Comparison of ENCODE assay signal across 9 cellular contexts in genomic region chr13:51895906-51896888, GRCh38. TPM values are rescaled to one million over a fixed set of nuclear protein-coding genes. Genes with fewer than 3 reads are reported as not detected.
DNase-seq lines count a peak whose midpoint lies in the region; ATAC-seq, FAIRE-seq and TF ChIP-seq lines count a peak whose summit lies in the region.
"Had no signal": no experiment of that assay in that cellular context is flagged by ENCODE, and none has a peak within 500 bp of the region (broad histone marks: within the 10 kb centered on the region; RNA-seq: fewer than 3 reads in every experiment).

No MANE protein-coding gene starts in this region.

- H3K79me2 ChIP-seq in H1 (ENCODE audit: control insufficient read depth in 1 of 2, insufficient read depth in 2 of 2, low read length in 2 of 2) = no peaks in the 10 kb centered on the region

- no peaks in the 10 kb centered on the region for H3K79me1 ChIP-seq in H1 (ENCODE audit: low read depth, low read length)

- no peak overlapping the region for H2BK20ac ChIP-seq in H1 (ENCODE audit: low read length)

- H3K27me3 ChIP-seq in H1 (replicated peaks in 1 of 4; ENCODE audit: control insufficient read depth in 3 of 4, extremely low read depth in 1 of 4, insufficient read depth in 3 of 4, low read length in 3 of 4) (no peaks in the 10 kb centered on the region), testis (no peaks in the 10 kb centered on the region)

- CTCF ChIA-PET in H1 (lab: Charles Lee; ENCODE audit: partially characterized antibody) = interaction anchor here (0.7 to 7.8 kb wide), 37 partner anchors 9 to 306 kb away, joined by 3 to 78 read pairs (median 6); partner anchors contain the start of gene NEK5

- H3K4me1 ChIP-seq in H1 (replicated peaks in 1 of 4; ENCODE audit: control insufficient read depth in 3 of 4, insufficient read depth in 4 of 4, low read length in 3 of 4) = 0 out of 7 replicates have a peak, but pooled peaks cover 0 to 4% (median 0%) of the 10 kb centered on the region in 4 experiments
- H3K4me1 ChIP-seq in testis = no peaks in the 10 kb centered on the region

- TF ChIP-seq EP300 in H1 (IDR thresholded peaks at IDR 0.05; ENCODE audit: borderline replicate concordance in 1 of 2, low read depth in 2 of 2, low read length in 2 of 2) = no peak

- H2BK120ac ChIP-seq in H1 (replicated peaks; ENCODE audit: low read depth, low read length) = no peak overlapping the region

- H3K9ac ChIP-seq in H1 (replicated peaks in 1 of 4; ENCODE audit: extremely low read depth in 1 of 4, low read depth in 3 of 4, low read length in 3 of 4) = no peak overlapping the region

- 69% methylated on average over 9 of the region's 9 CpGs; no CpG with 5 or more reads in 1 of the 2 experiments for WGBS in H1 (ENCODE audit: extremely low coverage in 1 of 2, insufficient coverage in 1 of 2, insufficient read length in 1 of 2, insufficient replicate concordance in 2 of 2, low coverage in 1 of 2, low lambda C conversion rate in 2 of 2, missing lambda C conversion rate in 1 of 2), 2 experiments
- WGBS in testis, 2 donors = 62 to 76% methylated on average over 7 to 9 of the region's 9 CpGs

- peaks cover 7% of the 10 kb centered on the region for H3K27me3 Mint-ChIP-seq in memory B cell

- no peak overlapping the region for H3K4me2 ChIP-seq in H1 (ENCODE audit: insufficient read depth in 1 of 2, low read depth in 2 of 2, low read length in 2 of 2)

- no peaks in the 10 kb centered on the region for H4K20me1 ChIP-seq in H1 (replicated peaks in 1 of 2; ENCODE audit: control insufficient read depth in 1 of 2, insufficient read depth in 2 of 2, low read length in 2 of 2)

- no peak overlapping the region for H3K27ac Mint-ChIP-seq in memory B cell
- H3K27ac Mint-ChIP-seq: activated naive CD8-positive, alpha-beta T cell had no signal

- H2AFZ ChIP-seq in H1 (ENCODE audit: low read length) = no peak overlapping the region

- no peaks in the 10 kb centered on the region for H3K36me3 Mint-ChIP-seq in memory B cell
- H3K36me3 Mint-ChIP-seq: activated naive CD8-positive, alpha-beta T cell had no signal

- H3K9me3 ChIP-seq in H1 (ENCODE audit: insufficient read depth in 2 of 2, low read depth in 1 of 2, low read length in 1 of 2) (no peaks in the 10 kb centered on the region), testis (no peaks in the 10 kb centered on the region)

- H2BK15ac ChIP-seq in H1 (ENCODE audit: low read length) = no peak overlapping the region

- intact Hi-C loops in testis (cut with DNase I; ENCODE audit: low total_unique reads) = no loop called here

- no peak overlapping the region for H4K5ac ChIP-seq in H1 (ENCODE audit: insufficient read length, low read depth, low read length)

- H3K4me3 Mint-ChIP-seq in memory B cell = no peak overlapping the region
- H3K4me3 Mint-ChIP-seq: activated naive CD8-positive, alpha-beta T cell had no signal

- peak; percentile 38 for DNase-seq in D721Med (ENCODE audit: insufficient read length, low spot score)
- DNase-seq in M059J (ENCODE audit: low read depth) = peak; percentile 31
- DNase-seq in H1 (ENCODE audit: low read depth in 1 of 2, low spot score in 2 of 2) = peak; percentile 51 to 69
- DNase-seq in memory B cell (ENCODE audit: low spot score in 2 of 2) = peak in 1 of 2 donors; percentile 5
- peak; percentile 70 for DNase-seq in testis
- DNase-seq in NK-92 treated with Interleukin-12 subunit alpha and Interleukin-12 subunit beta, amount 100 ng/mL, for 24 hours (lab: John Stamatoyannopoulos, UW) = no peak

- H3K9me3 Mint-ChIP-seq in memory B cell = no peaks in the 10 kb centered on the region

- no peak overlapping the region for H3K14ac ChIP-seq in H1 (ENCODE audit: insufficient read length)

- H3K27ac ChIP-seq in H1 (ENCODE audit: low read depth, low read length) (no peak overlapping the region), testis (no peak overlapping the region)

- no peak overlapping the region for H3K23ac ChIP-seq in H1 (ENCODE audit: insufficient read length)

- no peak overlapping the region for H2BK12ac ChIP-seq in H1 (ENCODE audit: low read depth, low read length)

- FAIRE-seq in D721Med (lab: Jason Lieb, UNC) (no peak), H1 (lab: Jason Lieb, UNC) (peak; percentile 88)

- H3K36me3 ChIP-seq in H1 (ENCODE audit: control insufficient read depth in 2 of 4, insufficient read depth in 4 of 4, low read length in 3 of 4) (no peaks in the 10 kb centered on the region), testis (ENCODE audit: low read depth, missing control alignments) (no peaks in the 10 kb centered on the region)

- no peak overlapping the region for H3K56ac ChIP-seq in H1 (replicated peaks; ENCODE audit: insufficient read length, low read depth, low read length)

- TF ChIP-seq RAD21 in H1 (IDR thresholded peaks at IDR 0.05 in 1 of 2, conservative IDR thresholded peaks at IDR 0.05 in 1 of 2; ENCODE audit: low read depth in 2 of 2, low read length in 2 of 2) = peak; percentile 88 to 92

- no peaks in the 10 kb centered on the region for H3K23me2 ChIP-seq in H1 (ENCODE audit: low read depth, low read length)

- peak overlapping the region; percentile 68; the same call in 1 of the 2 replicates for H4K8ac ChIP-seq in H1 (ENCODE audit: extremely low read depth, insufficient read depth, low read length)

- no peaks in the 10 kb centered on the region for H3K4me1 Mint-ChIP-seq in memory B cell

- TF ChIP-seq CTCF in D721Med (IDR thresholded peaks at IDR 0.05; ENCODE audit: insufficient read depth, missing control alignments) (peak; percentile 76), WI38 (IDR thresholded peaks at IDR 0.05; ENCODE audit: low read depth, low read length) (peak; percentile 48; the same call in 1 of the 2 replicates), H1 (IDR thresholded peaks at IDR 0.05; ENCODE audit: control extremely low read depth in 1 of 3, insufficient read depth in 1 of 3, low read depth in 1 of 3, low read length in 3 of 3) (peak; percentile 86 to 93 (median 88)), testis (IDR thresholded peaks at IDR 0.05) (peak in 1 of 3 experiments; percentile 53)

- ATAC-seq in GM19468 (IDR thresholded peaks at IDR 0.05; ENCODE audit: extremely low read depth, unreplicated experiment) = peak; percentile 65
- ATAC-seq in memory B cell (ENCODE audit: low read depth) = peak; percentile 69

- no peak overlapping the region for H3K18ac ChIP-seq in H1 (ENCODE audit: extremely low read depth, low read length)

- H2BK5ac ChIP-seq in H1 (ENCODE audit: low read depth, low read length) = no peak overlapping the region

- no peak overlapping the region for H2AK5ac ChIP-seq in H1 (ENCODE audit: low read depth, low read length)

- no peak overlapping the region for H3K4ac ChIP-seq in H1 (replicated peaks; ENCODE audit: insufficient read length, low read depth, low read length)

- H3K4me3 ChIP-seq in WI38 (ENCODE audit: low read depth, low read length) (no peak overlapping the region), H1 (ENCODE audit: extremely low read depth in 1 of 4, insufficient read depth in 2 of 4, low read depth in 3 of 4, low read length in 4 of 4) (no peak overlapping the region), testis (no peak overlapping the region)

- POLR2A ChIA-PET in H1 (lab: Charles Lee; ENCODE audit: partially characterized antibody) = interaction anchor here (0.6 to 1.1 kb wide), 3 partner anchors 232 to 691 kb away, joined by 3 read pairs; partner anchors contain the start of gene INTS6

- H4K91ac ChIP-seq in H1 (replicated peaks; ENCODE audit: insufficient read length, low read length) = no peak overlapping the region

- TF ChIP-seq POLR2A in H1 (IDR thresholded peaks at IDR 0.05; ENCODE audit: control extremely low read depth in 1 of 2, low read depth in 2 of 2, low read length in 2 of 2) (no peak), testis (IDR thresholded peaks at IDR 0.05) (no peak)

TF ChIP-seq in H1, 55 proteins besides CTCF, POLR2A, EP300 and RAD21 (continues in another document):
- TF ChIP-seq RNF2 (IDR thresholded peaks at IDR 0.05; ENCODE audit: borderline replicate concordance, low read depth, low read length, missing control alignments, poor library complexity, severe bottlenecking) (no peak), HDAC6 (IDR thresholded peaks at IDR 0.05; ENCODE audit: low read depth, low read length) (no peak), NANOG (IDR thresholded peaks at IDR 0.05; ENCODE audit: insufficient read depth, low read depth, low read length, poor library complexity, severe bottlenecking) (no peak), MAX (IDR thresholded peaks at IDR 0.05) (no peak), TEAD4 (IDR thresholded peaks at IDR 0.05; ENCODE audit: low read depth, low read length) (0 out of 2 replicates have a peak, but pooled peaks have one; percentile 25), YY1 (IDR thresholded peaks at IDR 0.05; ENCODE audit: low read depth, low read length) (0 out of 2 replicates have a peak, but pooled peaks have one; percentile 28)

RNA-seq across cellular contexts. Expression of gene CCDC70, which starts 34.4 kb away (rescaled TPM):
- total RNA-seq in M059J (2014; rRNA removed; shearing (Covaris generic)) = 0.34 TPM in 1 of 2 replicates, not detected in the other
- not detected in 2 replicates for total RNA-seq in H1 (2021; fragmentation: NEBNext Ultra II Directional; extraction: Animal tissue kit (Norgen Biotek cat#: 25700))
- polyA plus RNA-seq in H1 (2011; rRNA removed) = not detected in 2 replicates
- not detected for polyA plus RNA-seq in H1 (2011; cell fraction: cytosol; rRNA removed)
- polyA plus RNA-seq in H1 (2011; cell fraction: nucleus; rRNA removed) = not detected
- polyA plus RNA-seq in H1 (2012, experiment 1 of 2) = not detected in 4 replicates
- not detected for polyA plus RNA-seq in H1 (2012, experiment 2 of 2)
- polyA plus RNA-seq in H1 (2013, experiment 1 of 2) = not detected
- not detected for polyA plus RNA-seq in H1 (2013, experiment 2 of 2)
- polyA minus RNA-seq in H1 (2011; rRNA and poly(A)+ RNA removed) = not detected in 2 replicates
- not detected for polyA minus RNA-seq in H1 (2011; cell fraction: cytosol; rRNA and poly(A)+ RNA removed)
- polyA minus RNA-seq in H1 (2011; cell fraction: nucleus; rRNA and poly(A)+ RNA removed) = not detected
- 10 to 100 TPM; 35.7 to 82.2 TPM for total RNA-seq in testis
- polyA plus RNA-seq in testis (ENCODE audit: insufficient read depth, low read depth, low replicate concordance) = 175 TPM

RNA-seq across cellular contexts. Expression of gene TMEM272, which starts 51.2 kb away (rescaled TPM):
- not detected in 2 replicates for total RNA-seq in M059J (2014; rRNA removed; shearing (Covaris generic))
- total RNA-seq in H1 (2021; fragmentation: NEBNext Ultra II Directional; extraction: Animal tissue kit (Norgen Biotek cat#: 25700)) = not detected in 2 replicates
- polyA plus RNA-seq in H1 (2011; rRNA removed) (0.05 and 0.06 TPM in 2 replicates), testis (ENCODE audit: insufficient read depth, low read depth, low replicate concordance) (0.50 TPM)
- polyA plus RNA-seq in H1 (2011; cell fraction: cytosol; rRNA removed) = 0.04 TPM
- 0.43 TPM for polyA plus RNA-seq in H1 (2011; cell fraction: nucleus; rRNA removed)
- 0.06 to 0.32 TPM (median 0.09 TPM) in 3 of 4 replicates, not detected in the other for polyA plus RNA-seq in H1 (2012, experiment 1 of 2)
- not detected for polyA plus RNA-seq in H1 (2012, experiment 2 of 2)
- polyA plus RNA-seq in H1 (2013, experiment 1 of 2) = 0.04 TPM
- polyA plus RNA-seq in H1 (2013, experiment 2 of 2) = 0.02 TPM
- polyA minus RNA-seq in H1 (2011; rRNA and poly(A)+ RNA removed) = 0.28 and 0.29 TPM in 2 replicates
- not detected for polyA minus RNA-seq in H1 (2011; cell fraction: cytosol; rRNA and poly(A)+ RNA removed)
- 0.30 TPM for polyA minus RNA-seq in H1 (2011; cell fraction: nucleus; rRNA and poly(A)+ RNA removed)
- total RNA-seq in testis = 1 to 10 TPM; 1.7 to 1.9 TPM

Comparison
In these comparisons a context has a peak if more than half of its experiments do, and no peak if none do; other contexts are left out.
1. RNA of gene CCDC70, which starts 34.4 kb away (total RNA-seq): 35.7 to 82.2 TPM in testis; 0.34 TPM in M059J and not detected in H1; every median in the first group is over 10 times any median in the second.